14 cellular contexts compared by ENCODE assay signal in the genomic region with DNA sequence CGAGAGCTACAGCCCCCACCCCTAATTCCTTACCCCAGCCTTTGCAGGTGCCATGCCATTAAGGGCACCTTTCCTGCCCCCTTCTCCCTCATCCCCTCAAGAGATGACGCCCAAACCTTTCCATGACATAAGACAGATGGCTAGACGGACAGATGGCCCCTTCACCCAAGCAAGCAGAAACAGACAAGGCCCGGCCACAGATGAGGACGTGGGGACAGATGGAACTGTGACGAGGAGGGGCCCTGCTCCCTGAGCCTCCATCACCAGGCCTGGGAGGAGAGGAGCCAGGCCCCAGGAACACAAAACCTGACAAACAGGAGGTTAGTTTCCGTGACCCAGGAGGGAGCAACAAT. TPM values are rescaled to one million over a fixed set of nuclear protein-coding genes. Genes with fewer than 3 reads are reported as not detected.
DNase-seq lines count a peak whose midpoint lies in the region; ATAC-seq, FAIRE-seq and TF ChIP-seq lines count a peak whose summit lies in the region.
"Had no signal": no experiment of that assay in that cellular context is flagged by ENCODE, and none has a peak within 500 bp of the region (broad histone marks: within the 10 kb centered on the region; RNA-seq: fewer than 3 reads in every experiment).

No MANE protein-coding gene starts in this region.

- H3K27me3 ChIP-seq in muscle layer of duodenum (ENCODE audit: low read depth, low read length) = no peaks in the 10 kb centered on the region
- H3K27me3 ChIP-seq in transverse colon = peaks cover 3% of the 10 kb centered on the region

- peaks cover 10% of the 10 kb centered on the region for H3K4me1 Mint-ChIP-seq in activated T-cell treated with anti-CD3 and anti-CD28 coated beads, Interleukin-2, amount 50 U/mL, for 72 hours (ENCODE audit: low read depth)

- in situ Hi-C loops in transverse colon (cut with MboI; ENCODE audit: low pct_ligation_motif_present in 1 of 4, low pct_unique_long_range_greater_than_20kb in 1 of 4, low sequenced_read_pairs in 3 of 4) = loop anchor here in 3 of 4 donors (10.0 to 25.0 kb wide), 3 partner anchors 115 to 293 kb away; no protein-coding TSS in a partner anchor

- no peak for FAIRE-seq in GM12891 (lab: Jason Lieb, UNC)

- H3K4me1 ChIP-seq in muscle layer of duodenum (ENCODE audit: control insufficient read depth in 1 of 2, insufficient read depth in 2 of 2, low read length in 2 of 2) (peaks cover 36 to 70% of the 10 kb centered on the region in 2 donors), transverse colon (peaks cover 19 to 60% (median 43%) of the 10 kb centered on the region in 4 donors)

- intact Hi-C loops in transverse colon (cut with DNase I; ENCODE audit: low total_unique reads) = loop anchor here (5.0 to 10.0 kb wide), 2 partner anchors 48 to 75 kb away; no protein-coding TSS in a partner anchor

- ATAC-seq in activated T-cell treated with anti-CD3 and anti-CD28 coated beads, Interleukin-2, amount 50 U/mL, for 72 hours (replicated peaks in 1 of 2) = no peak
- no peak for ATAC-seq in GM21360 (IDR thresholded peaks at IDR 0.05; ENCODE audit: unreplicated experiment)

- 20 to 33% methylated on average over 3 to 7 of the region's 7 CpGs for WGBS in transverse colon (ENCODE audit: low coverage in 1 of 2), 2 donors

- no peak overlapping the region for H3K27ac Mint-ChIP-seq in activated T-cell treated with anti-CD3 and anti-CD28 coated beads, Interleukin-2, amount 50 U/mL, for 72 hours

- TF ChIP-seq EP300 in transverse colon (IDR thresholded peaks at IDR 0.05; ENCODE audit: low read depth) = no peak

- H3K9me3 Mint-ChIP-seq in activated T-cell treated with anti-CD3 and anti-CD28 coated beads, Interleukin-2, amount 50 U/mL, for 72 hours = no peaks in the 10 kb centered on the region
- H3K9me3 Mint-ChIP-seq: stimulated activated naive B cell treated with anti-CD40 and anti-IgM and Interleukin-4, amounts not matched to agents 10 μg/mL and 1 μg/mL and 100 μg/mL, for 72 hours had no signal

- H3K36me3 Mint-ChIP-seq in activated T-cell treated with anti-CD3 and anti-CD28 coated beads, Interleukin-2, amount 50 U/mL, for 72 hours (ENCODE audit: insufficient read depth in 2 of 2) = no peaks in the 10 kb centered on the region
- H3K36me3 Mint-ChIP-seq: stimulated activated naive B cell treated with anti-CD40 and anti-IgM and Interleukin-4, amounts not matched to agents 10 μg/mL and 1 μg/mL and 100 μg/mL, for 72 hours had no signal

- DNase-seq in activated T-cell treated with anti-CD3 and anti-CD28 coated beads, Interleukin-2, amount 50 U/mL, for 72 hours = no peak
- no peak for DNase-seq in activated T-cell treated with anti-CD3 and anti-CD28 coated beads, Interleukin-2, amount 50 U/mL, for 48 hours
- peak; percentile 65 for DNase-seq in cerebellar cortex (ENCODE audit: low spot score)
- no peak for DNase-seq in transverse colon
- no peak for DNase-seq in GM12891 (ENCODE audit: insufficient read length, low spot score)
- DNase-seq in NCI-H526 (lab: John Stamatoyannopoulos, UW) = no peak
- DNase-seq: activated CD4-positive, alpha-beta T cell treated with anti-CD3 and anti-CD28 coated beads for 1 hour; stimulated activated CD4-positive, alpha-beta T cell treated with anti-CD3 and anti-CD28 coated beads, Interleukin-12 subunit alpha, Interleukin-12 subunit beta, amount 100 ng/mL, for 4 hours had no signal

- TF ChIP-seq POLR2A in transverse colon (IDR thresholded peaks at IDR 0.05) (no peak), GM12891 (IDR thresholded peaks at IDR 0.05; ENCODE audit: low read depth, low read length) (no peak)

- peak overlapping the region; percentile 46 to 54 for H3K4me3 ChIP-seq in muscle layer of duodenum (ENCODE audit: low read depth in 1 of 2, low read length in 2 of 2)
- peak overlapping the region in 1 of 4 donors; percentile 28 for H3K4me3 ChIP-seq in transverse colon

- H3K27me3 Mint-ChIP-seq in activated T-cell treated with anti-CD3 and anti-CD28 coated beads, Interleukin-2, amount 50 U/mL, for 72 hours (ENCODE audit: low read depth) = peaks cover 20% of the 10 kb centered on the region

- H3K9me3 ChIP-seq in muscle layer of duodenum (ENCODE audit: control insufficient read depth in 1 of 2, low read length in 2 of 2) = no peaks in the 10 kb centered on the region
- H3K9me3 ChIP-seq in transverse colon = no peaks in the 10 kb centered on the region

- H3K4me3 Mint-ChIP-seq in activated T-cell treated with anti-CD3 and anti-CD28 coated beads, Interleukin-2, amount 50 U/mL, for 72 hours = peak overlapping the region; percentile 64 to 86

- H3K27ac ChIP-seq in muscle layer of duodenum (ENCODE audit: low read length) (peak overlapping the region; percentile 85), transverse colon (peak overlapping the region; percentile 72 to 83 (median 78))
- H3K27ac ChIP-seq: 22Rv1 had no signal

- H3K36me3 ChIP-seq in muscle layer of duodenum (ENCODE audit: control insufficient read depth in 1 of 2, insufficient read depth in 2 of 2, low read length in 2 of 2) = peaks cover 0 to 7% of the 10 kb centered on the region in 2 donors
- H3K36me3 ChIP-seq in transverse colon = no peaks in the 10 kb centered on the region

- TF ChIP-seq CTCF in transverse colon (IDR thresholded peaks at IDR 0.05) = no peak

TF ChIP-seq in GM12891, 5 proteins besides CTCF, POLR2A, EP300 and RAD21:
- TF ChIP-seq POU2F2 (IDR thresholded peaks at IDR 0.05; ENCODE audit: low read depth, low read length) (no peak), SPI1 (IDR thresholded peaks at IDR 0.05; ENCODE audit: low read depth, low read length) (no peak), PAX5 (IDR thresholded peaks at IDR 0.05; ENCODE audit: insufficient read depth, low read length, severe bottlenecking) (no peak), TAF1 (IDR thresholded peaks at IDR 0.05; ENCODE audit: low read depth, low read length) (no peak), POLR2AphosphoS5 (IDR thresholded peaks at IDR 0.05; ENCODE audit: low read depth, low read length) (no peak)

RNA-seq across cellular contexts. Expression of gene PEF1, which starts 24.7 kb away (rescaled TPM):
- total RNA-seq in activated T-cell treated with anti-CD3 and anti-CD28 coated beads, Interleukin-2, amount 50 U/mL, for 72 hours = 10 to 100 TPM; 55.1 to 63.1 TPM
- 10 to 100 TPM; 12.3 to 61.7 (median 49.9) TPM for total RNA-seq in transverse colon
- 49.8 TPM for polyA plus RNA-seq in GM12891 (2012; ENCODE audit: low read depth, missing spikeins)

RNA-seq across cellular contexts. Expression of gene COL16A1, which starts 34.4 kb away (rescaled TPM):
- total RNA-seq in activated T-cell treated with anti-CD3 and anti-CD28 coated beads, Interleukin-2, amount 50 U/mL, for 72 hours = under 1 TPM; 0.49 to 0.82 TPM
- 100 to 1,000 TPM in 1 of 4 donors, 10 to 100 TPM in 3; 14.3 to 135 (median 40.1) TPM for total RNA-seq in transverse colon
- polyA plus RNA-seq in GM12891 (2012; ENCODE audit: low read depth, missing spikeins) = 3.4 TPM

RNA-seq across cellular contexts. Expression of gene HCRTR1, which starts 51.9 kb away (rescaled TPM):
- not detected for total RNA-seq in activated T-cell treated with anti-CD3 and anti-CD28 coated beads, Interleukin-2, amount 50 U/mL, for 72 hours
- total RNA-seq in transverse colon = under 1 TPM in 1 of 4 donors, not detected in 3; 0.48 TPM
- not detected for polyA plus RNA-seq in GM12891 (2012; ENCODE audit: low read depth, missing spikeins)
- total RNA-seq: fibroblast of lung, liver had no signal
- polyA plus RNA-seq: fibroblast of lung had no signal

Comparison
In these comparisons a context has a peak if more than half of its experiments do, and no peak if none do; other contexts are left out.
1. RNA of gene COL16A1, which starts 34.4 kb away (total RNA-seq): 14.3 to 135 TPM in transverse colon; 0.49 to 0.82 TPM in activated T-cell treated with anti-CD3 and anti-CD28 coated beads, Interleukin-2, amount 50 U/mL, for 72 hours; every median in the first group is over 4 times any median in the second.